Comparison of ENCODE assay signal across 19 cellular contexts in genomic region chr22:47042861-47043496, GRCh38.
DNase-seq lines count a peak whose midpoint lies in the region; ATAC-seq, FAIRE-seq and TF ChIP-seq lines count a peak whose summit lies in the region.
"Had no signal": no experiment of that assay in that cellular context is flagged by ENCODE, and none has a peak within 500 bp of the region (broad histone marks: within the 10 kb centered on the region; RNA-seq: fewer than 3 reads in every experiment).

No MANE protein-coding gene starts in this region.

- H3K36me3 Mint-ChIP-seq in activated T-cell treated with anti-CD3 and anti-CD28 coated beads, Interleukin-2, amount 50 U/mL, for 24 hours (ENCODE audit: low read depth) = peaks cover 23% of the 10 kb centered on the region
- no peaks in the 10 kb centered on the region for H3K36me3 Mint-ChIP-seq in activated T-cell treated with anti-CD3 and anti-CD28 coated beads, Interleukin-2, amount 50 U/mL, for 72 hours (ENCODE audit: insufficient read depth in 2 of 2)
- H3K36me3 Mint-ChIP-seq in memory B cell = peaks cover 19% of the 10 kb centered on the region
- peaks cover 19% of the 10 kb centered on the region for H3K36me3 Mint-ChIP-seq in stimulated activated effector memory CD8-positive, alpha-beta T cell treated with anti-CD3 and anti-CD28 coated beads, Interleukin-12 subunit alpha, Interleukin-12 subunit beta, amount 100 ng/mL, for 72 hours

- no peak for ATAC-seq in activated T-cell treated with anti-CD3 and anti-CD28 coated beads, Interleukin-2, amount 50 U/mL, for 72 hours (replicated peaks in 1 of 2)
- ATAC-seq in memory B cell (ENCODE audit: low read depth) (no peak), HG03039 (IDR thresholded peaks at IDR 0.05; ENCODE audit: unreplicated experiment) (no peak), HG03520 (IDR thresholded peaks at IDR 0.05; ENCODE audit: unreplicated experiment) (no peak)
- ATAC-seq in stimulated activated effector memory CD8-positive, alpha-beta T cell treated with anti-CD3 and anti-CD28 coated beads, Interleukin-12 subunit alpha, Interleukin-12 subunit beta, amount 100 ng/mL, for 72 hours = no peak

- H3K4me3 Mint-ChIP-seq in activated T-cell treated with anti-CD3 and anti-CD28 coated beads, Interleukin-2, amount 50 U/mL, for 24 hours = no peak overlapping the region
- no peak overlapping the region for H3K4me3 Mint-ChIP-seq in activated T-cell treated with anti-CD3 and anti-CD28 coated beads, Interleukin-2, amount 50 U/mL, for 72 hours
- H3K4me3 Mint-ChIP-seq in memory B cell = no peak overlapping the region
- no peak overlapping the region for H3K4me3 Mint-ChIP-seq in stimulated activated effector memory CD8-positive, alpha-beta T cell treated with anti-CD3 and anti-CD28 coated beads, Interleukin-12 subunit alpha, Interleukin-12 subunit beta, amount 100 ng/mL, for 72 hours
- H3K4me3 Mint-ChIP-seq: activated CD4-positive, alpha-beta T cell treated with anti-CD3 and anti-CD28 coated beads, Interleukin-2, amount 10 ng/mL, durations not matched to agents 7 days and 5 days had no signal

- TF ChIP-seq POLR2A in GM12892 (IDR thresholded peaks at IDR 0.05; ENCODE audit: low read depth, low read length) = no peak

- peak overlapping the region; percentile 52 for H3K27ac Mint-ChIP-seq in activated T-cell treated with anti-CD3 and anti-CD28 coated beads, Interleukin-2, amount 50 U/mL, for 24 hours
- H3K27ac Mint-ChIP-seq in activated T-cell treated with anti-CD3 and anti-CD28 coated beads, Interleukin-2, amount 50 U/mL, for 72 hours = no peak overlapping the region
- peak overlapping the region; percentile 81 for H3K27ac Mint-ChIP-seq in memory B cell
- peak overlapping the region; percentile 83 for H3K27ac Mint-ChIP-seq in stimulated activated effector memory CD8-positive, alpha-beta T cell treated with anti-CD3 and anti-CD28 coated beads, Interleukin-12 subunit alpha, Interleukin-12 subunit beta, amount 100 ng/mL, for 72 hours

- no peaks in the 10 kb centered on the region for H3K9me3 Mint-ChIP-seq in activated T-cell treated with anti-CD3 and anti-CD28 coated beads, Interleukin-2, amount 50 U/mL, for 24 hours
- no peaks in the 10 kb centered on the region for H3K9me3 Mint-ChIP-seq in activated T-cell treated with anti-CD3 and anti-CD28 coated beads, Interleukin-2, amount 50 U/mL, for 72 hours
- H3K9me3 Mint-ChIP-seq in memory B cell = no peaks in the 10 kb centered on the region
- H3K9me3 Mint-ChIP-seq in stimulated activated effector memory CD8-positive, alpha-beta T cell treated with anti-CD3 and anti-CD28 coated beads, Interleukin-12 subunit alpha, Interleukin-12 subunit beta, amount 100 ng/mL, for 72 hours = no peaks in the 10 kb centered on the region
- H3K9me3 Mint-ChIP-seq: activated CD4-positive, alpha-beta T cell treated with anti-CD3 and anti-CD28 coated beads, Interleukin-2, amount 10 ng/mL, durations not matched to agents 7 days and 5 days; CD4-positive, alpha-beta memory T cell had no signal

- H3K27me3 Mint-ChIP-seq in activated T-cell treated with anti-CD3 and anti-CD28 coated beads, Interleukin-2, amount 50 U/mL, for 24 hours = no peaks in the 10 kb centered on the region
- H3K27me3 Mint-ChIP-seq in activated T-cell treated with anti-CD3 and anti-CD28 coated beads, Interleukin-2, amount 50 U/mL, for 72 hours (ENCODE audit: low read depth) = no peaks in the 10 kb centered on the region
- no peaks in the 10 kb centered on the region for H3K27me3 Mint-ChIP-seq in memory B cell
- H3K27me3 Mint-ChIP-seq: activated CD4-positive, alpha-beta T cell treated with anti-CD3 and anti-CD28 coated beads, Interleukin-2, amount 10 ng/mL, durations not matched to agents 7 days and 5 days; CD4-positive, alpha-beta memory T cell had no signal

- DNase-seq in activated T-cell treated with anti-CD3 and anti-CD28 coated beads, Interleukin-2, amount 50 U/mL, for 24 hours = no peak
- DNase-seq in activated T-cell treated with anti-CD3 and anti-CD28 coated beads, Interleukin-2, amount 50 U/mL, for 72 hours = no peak
- DNase-seq in NCI-H146 treated with DMSO at 0.1 percent for 48 hours (lab: John Stamatoyannopoulos, UW; ENCODE audit: unreplicated experiment) (peak; percentile 47), memory B cell (ENCODE audit: low spot score in 2 of 2) (no peak), GM12892 (ENCODE audit: insufficient read length) (no peak)
- no peak for DNase-seq in stimulated activated effector memory CD8-positive, alpha-beta T cell treated with anti-CD3 and anti-CD28 coated beads, Interleukin-12 subunit alpha, Interleukin-12 subunit beta, amount 100 ng/mL, for 72 hours (ENCODE audit: low spot score in 2 of 2)
- DNase-seq: activated CD4-positive, alpha-beta T cell treated with anti-CD3 and anti-CD28 coated beads, Interleukin-2, amount 10 ng/mL, durations not matched to agents 7 days and 5 days; activated naive CD4-positive, alpha-beta T cell treated with Interleukin-2 at 50 U/mL for 16 hours; activated T-cell treated with anti-CD3 and anti-CD28 coated beads, Interleukin-2, amount 50 U/mL, for 48 hours; amygdala; CD4-positive, alpha-beta memory T cell; foreskin keratinocyte; mesendoderm; NCI-H2227 treated with DMSO at 0.1 percent for 48 hours; retina; T1000 had no signal

- FAIRE-seq in GM12892 (lab: Jason Lieb, UNC) = no peak
- FAIRE-seq: H1 had no signal

- peaks cover 43% of the 10 kb centered on the region for H3K4me1 Mint-ChIP-seq in activated T-cell treated with anti-CD3 and anti-CD28 coated beads, Interleukin-2, amount 50 U/mL, for 24 hours (ENCODE audit: low read depth)
- peaks cover 41% of the 10 kb centered on the region for H3K4me1 Mint-ChIP-seq in activated T-cell treated with anti-CD3 and anti-CD28 coated beads, Interleukin-2, amount 50 U/mL, for 72 hours (ENCODE audit: low read depth)
- H3K4me1 Mint-ChIP-seq in memory B cell = peaks cover 28% of the 10 kb centered on the region
- H3K4me1 Mint-ChIP-seq in stimulated activated effector memory CD8-positive, alpha-beta T cell treated with anti-CD3 and anti-CD28 coated beads, Interleukin-12 subunit alpha, Interleukin-12 subunit beta, amount 100 ng/mL, for 72 hours = peaks cover 69% of the 10 kb centered on the region
